ENCODE assay signal across 14 cellular contexts in the genomic region with DNA sequence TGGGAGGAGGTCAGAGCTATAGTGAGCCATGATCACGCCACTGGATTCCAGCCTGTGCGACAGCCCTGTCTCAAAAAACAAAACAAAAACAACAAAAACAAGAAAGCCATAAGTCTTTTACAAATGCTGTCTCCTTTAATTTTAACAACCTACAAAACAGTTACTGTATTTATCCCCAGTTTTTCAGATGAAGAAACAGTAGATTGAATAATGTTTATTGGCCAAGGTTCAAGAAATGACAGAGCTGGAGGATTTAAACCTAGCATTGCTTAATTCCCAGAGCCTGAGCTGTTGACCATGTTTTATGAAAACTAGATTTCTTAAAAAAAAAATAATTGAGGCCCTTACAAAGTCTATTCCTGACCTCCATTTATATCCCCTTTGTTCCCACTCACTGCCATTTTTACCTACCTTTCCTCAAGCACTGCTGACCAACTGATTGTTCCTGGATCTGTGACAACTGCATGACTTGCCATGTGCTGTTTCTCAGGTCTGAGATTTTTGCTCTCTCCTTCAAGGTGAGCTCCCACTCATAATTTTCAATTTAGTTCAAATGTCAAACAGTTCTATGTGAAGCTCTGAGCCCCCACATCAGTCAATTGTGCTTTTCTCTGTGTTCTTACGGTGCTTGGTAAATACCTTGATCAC.
DNase-seq lines count a peak whose midpoint lies in the region; ATAC-seq and TF ChIP-seq lines count a peak whose summit lies in the region.
"Had no signal": no experiment of that assay in that cellular context is flagged by ENCODE, and none has a peak within 500 bp of the region (broad histone marks: within the 10 kb centered on the region; RNA-seq: fewer than 3 reads in every experiment).

No MANE protein-coding gene starts in this region.

- POLR2A ChIA-PET in MCF 10A (lab: Yijun Ruan, JAX) (interaction anchor here (0.6 to 1.4 kb wide), 7 partner anchors 12 to 631 kb away, joined by 3 to 7 read pairs (median 3); no protein-coding TSS in a partner anchor), RWPE1 (lab: Yijun Ruan, JAX; ENCODE audit: low non-redundant PET) (no interaction called here)

- no peaks in the 10 kb centered on the region for H3K36me3 Mint-ChIP-seq in MCF 10A (ENCODE audit: insufficient read depth, unreplicated experiment)
- no peaks in the 10 kb centered on the region for H3K36me3 Mint-ChIP-seq in nephron (ENCODE audit: low read depth)

- in situ Hi-C loops in mammary epithelial cell (cut with MboI; ENCODE audit: low sequenced_read_pairs in 2 of 2): no loop called here

- H3K27me3 ChIP-seq in mammary epithelial cell (ENCODE audit: insufficient read depth, low read length) (no peaks in the 10 kb centered on the region), sigmoid colon (no peaks in the 10 kb centered on the region)
- H3K27me3 ChIP-seq: BLaER1 had no signal

- dilution Hi-C loops in mammary epithelial cell (cut with HindIII; ENCODE audit: low sequenced_read_pairs): no loop called here

- no peaks in the 10 kb centered on the region for H4K20me1 ChIP-seq in mammary epithelial cell (ENCODE audit: insufficient read depth, low read length)
- H4K20me1 ChIP-seq: BLaER1 had no signal

- H3K27ac ChIP-seq in mammary epithelial cell (ENCODE audit: insufficient read depth, low read depth, low read length): no peak overlapping the region
- peak overlapping the region; percentile 5 for H3K27ac ChIP-seq in temporal lobe (ENCODE audit: low read depth, low read length)
- H3K27ac ChIP-seq in sigmoid colon: peak overlapping the region in 1 of 4 donors; percentile 41
- H3K27ac ChIP-seq in RWPE1: no peak overlapping the region
- H3K27ac ChIP-seq: BLaER1 had no signal

- no peak overlapping the region for H3K4me3 Mint-ChIP-seq in MCF 10A (ENCODE audit: unreplicated experiment)
- no peak overlapping the region for H3K4me3 Mint-ChIP-seq in nephron

- intact Hi-C loops in MCF 10A (cut with micrococcal nuclease): no loop called here
- intact Hi-C loops in mammary epithelial cell (cut with micrococcal nuclease): no loop called here
- intact Hi-C loops in sigmoid colon (cut with DNase I): no loop called here

- H3K9me3 ChIP-seq in mammary epithelial cell (replicated peaks; ENCODE audit: insufficient read depth, low read length) (peaks cover 2% of the 10 kb centered on the region), sigmoid colon (no peaks in the 10 kb centered on the region)
- H3K9me3 ChIP-seq: BLaER1 had no signal

- H3K36me3 ChIP-seq in mammary epithelial cell (ENCODE audit: insufficient read depth, low read length): no peaks in the 10 kb centered on the region
- H3K36me3 ChIP-seq in sigmoid colon: no peaks in the 10 kb centered on the region
- H3K36me3 ChIP-seq: BLaER1 had no signal

- ATAC-seq in HG03378 (IDR thresholded peaks at IDR 0.05; ENCODE audit: unreplicated experiment): no peak
- ATAC-seq: HCT116, HepG2 had no signal

- H3K9me3 Mint-ChIP-seq in MCF 10A (ENCODE audit: unreplicated experiment) (peaks cover 9% of the 10 kb centered on the region), nephron (no peaks in the 10 kb centered on the region)

- no peak overlapping the region for H2AFZ ChIP-seq in mammary epithelial cell (ENCODE audit: low read depth, low read length)

- H3K4me1 Mint-ChIP-seq in MCF 10A (ENCODE audit: insufficient read depth, unreplicated experiment): peaks cover 6% of the 10 kb centered on the region
- H3K4me1 Mint-ChIP-seq in nephron: peaks cover 18% of the 10 kb centered on the region

- TF ChIP-seq EP300 in sigmoid colon (IDR thresholded peaks at IDR 0.05): no peak

- H3K27ac Mint-ChIP-seq in MCF 10A (ENCODE audit: low read depth, unreplicated experiment): no peak overlapping the region
- peak overlapping the region; percentile 30 to 57 (median 52) for H3K27ac Mint-ChIP-seq in nephron

- H3K4me3 ChIP-seq in mammary epithelial cell (replicated peaks in 1 of 3; ENCODE audit: insufficient read depth in 1 of 3, low read depth in 2 of 3, low read length in 3 of 3): no peak overlapping the region
- H3K4me3 ChIP-seq in fibroblast of mammary gland (ENCODE audit: control insufficient read depth, low read depth, low read length): no peak overlapping the region
- H3K4me3 ChIP-seq in sigmoid colon: no peak overlapping the region
- H3K4me3 ChIP-seq: BLaER1 had no signal

- DNase-seq in MCF 10A (ENCODE audit: unreplicated experiment) (peak; percentile 66), mammary epithelial cell (no peak), fibroblast of mammary gland (ENCODE audit: low read depth) (peak; percentile 0), sigmoid colon (no peak), RWPE1 (ENCODE audit: low spot score) (no peak)
- DNase-seq: 8988T, AML-193, DMS 273 treated with DMSO at 0.1 percent for 48 hours had no signal

- H3K4me1 ChIP-seq in mammary epithelial cell (ENCODE audit: insufficient read depth, low read length) (no peaks in the 10 kb centered on the region), sigmoid colon (peaks cover 0 to 14% (median 10%) of the 10 kb centered on the region in 4 donors)
- H3K4me1 ChIP-seq: BLaER1 had no signal

- no peak for TF ChIP-seq POLR2A in sigmoid colon (IDR thresholded peaks at IDR 0.05)

- BruUV-seq in MCF 10A (replicated peaks; lab: Mats Ljungman, UMichigan) (no TSS peak), mammary epithelial cell (replicated peaks; lab: Mats Ljungman, UMichigan) (no TSS peak)

- WGBS in mammary epithelial cell (ENCODE audit: low coverage, missing lambda C conversion rate): 91% methylated on average over 3 of the region's 3 CpGs
- WGBS in sigmoid colon, 2 donors: 85 to 93% methylated on average over 3 of the region's 3 CpGs

- H3K79me2 ChIP-seq in mammary epithelial cell (ENCODE audit: insufficient read depth, low read length): no peaks in the 10 kb centered on the region

- no peaks in the 10 kb centered on the region for H3K27me3 Mint-ChIP-seq in MCF 10A (ENCODE audit: insufficient read depth, unreplicated experiment)
- no peaks in the 10 kb centered on the region for H3K27me3 Mint-ChIP-seq in nephron (ENCODE audit: low read depth)

- H3K4me2 ChIP-seq in mammary epithelial cell (ENCODE audit: insufficient read depth, low read depth, low read length): no peak overlapping the region
- H3K4me2 ChIP-seq: BLaER1 had no signal

- H3K9ac ChIP-seq in mammary epithelial cell (ENCODE audit: insufficient read depth, low read length): no peak overlapping the region
- H3K9ac ChIP-seq: BLaER1 had no signal

- TF ChIP-seq CTCF in MCF 10A (IDR thresholded peaks at IDR 0.05; ENCODE audit: unreplicated experiment) (no peak), mammary epithelial cell (conservative IDR thresholded peaks at IDR 0.05 in 1 of 2, IDR thresholded peaks at IDR 0.05 in 1 of 2; ENCODE audit: extremely low read depth in 1 of 2, insufficient read depth in 1 of 2, low read depth in 1 of 2, low read length in 2 of 2) (no peak), fibroblast of mammary gland (conservative IDR thresholded peaks at IDR 0.05; ENCODE audit: control insufficient read depth, insufficient read depth, low read depth, low read length) (no peak), nephron (IDR thresholded peaks at IDR 0.05; ENCODE audit: unreplicated experiment in 3 of 3) (no peak), sigmoid colon (IDR thresholded peaks at IDR 0.05) (no peak), RWPE1 (conservative IDR thresholded peaks at IDR 0.05; ENCODE audit: low read depth) (no peak)

- CTCF ChIA-PET in MCF 10A (lab: Yijun Ruan, JAX): interaction anchor here (0.5 to 1.8 kb wide), 6 partner anchors 11 to 371 kb away, joined by 3 to 7 read pairs (median 3); no protein-coding TSS in a partner anchor
- CTCF ChIA-PET in mammary epithelial cell (lab: Charles Lee; ENCODE audit: low non-redundant PET): no interaction called here
- CTCF ChIA-PET in RWPE1 (lab: Yijun Ruan, JAX): interaction anchor here (0.6 kb wide), 2 partner anchors 1165 to 1702 kb away, joined by 3 to 9 read pairs; no protein-coding TSS in a partner anchor

Comparison
In these comparisons a context has a peak if more than half of its experiments do, and no peak if none do; other contexts are left out.
1. DNase-seq: peak in MCF 10A (single experiment) and fibroblast of mammary gland (single experiment); none in mammary epithelial cell (single experiment), sigmoid colon (single experiment) and RWPE1 (single experiment).